In the genomic region with DNA sequence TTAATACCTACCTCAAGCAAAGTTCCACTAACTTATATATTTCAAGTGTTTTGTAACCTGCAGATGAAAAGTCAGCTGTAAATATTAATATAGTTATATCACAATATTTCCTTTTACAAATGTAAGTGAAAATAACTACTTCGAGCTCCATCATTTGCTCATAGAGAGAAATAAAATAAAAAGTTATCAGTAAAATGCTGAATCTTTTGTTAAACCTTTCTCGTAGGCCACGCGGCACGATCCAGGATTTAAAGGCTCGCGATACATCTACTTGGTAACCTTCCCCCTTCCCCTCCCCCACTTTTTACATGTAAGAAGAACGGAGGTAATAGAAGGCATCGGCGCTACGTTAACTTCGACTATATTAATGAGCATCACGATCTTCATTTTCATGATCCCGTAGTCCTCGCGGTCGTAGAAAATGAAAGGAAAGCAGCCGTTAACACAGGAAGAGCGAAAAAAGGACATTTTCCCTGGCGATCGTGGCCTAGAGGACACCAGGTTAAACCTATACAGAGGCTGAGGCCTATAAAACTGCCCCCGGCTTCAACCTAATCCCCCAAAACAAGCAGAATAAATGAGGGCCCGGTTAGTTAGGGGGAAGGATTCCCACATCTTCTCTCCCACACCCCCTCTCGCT, we compare ENCODE assay signal across 8 cellular contexts. TPM values are rescaled to one million over a fixed set of nuclear protein-coding genes. Genes with fewer than 3 reads are reported as not detected.
DNase-seq lines count a peak whose midpoint lies in the region; ATAC-seq and TF ChIP-seq lines count a peak whose summit lies in the region.

No MANE protein-coding gene starts in this region.

- H3K27me3 ChIP-seq in Panc1 (ENCODE audit: control insufficient read depth, insufficient read depth, low read length): no peaks in the 10 kb centered on the region
- H3K27me3 ChIP-seq in mammary epithelial cell (ENCODE audit: insufficient read depth, low read length): no peaks in the 10 kb centered on the region
- no peaks in the 10 kb centered on the region for H3K27me3 ChIP-seq in left lung
- H3K27me3 ChIP-seq in suprapubic skin: no peaks in the 10 kb centered on the region

- under 1% methylated on average over 24 of the region's 24 CpGs for WGBS in mammary epithelial cell (ENCODE audit: low coverage, missing lambda C conversion rate)
- WGBS in suprapubic skin: under 1% methylated on average over 24 of the region's 24 CpGs

- H4K20me1 ChIP-seq in mammary epithelial cell (ENCODE audit: insufficient read depth, low read length): peaks cover 28% of the 10 kb centered on the region

- H3K36me3 Mint-ChIP-seq in HFFc6 (ENCODE audit: low read depth): peaks cover 44% of the 10 kb centered on the region

- peak overlapping the region; percentile 100 for H3K27ac Mint-ChIP-seq in HFFc6

- no peak overlapping the region for H2AFZ ChIP-seq in mammary epithelial cell (ENCODE audit: low read depth, low read length)

- H3K36me3 ChIP-seq in Panc1 (ENCODE audit: control insufficient read depth, insufficient read depth, low read length): peaks cover 34% of the 10 kb centered on the region
- peaks cover 17% of the 10 kb centered on the region for H3K36me3 ChIP-seq in mammary epithelial cell (ENCODE audit: insufficient read depth, low read length)
- H3K36me3 ChIP-seq in left lung: peaks cover 0 to 30% of the 10 kb centered on the region in 2 donors
- H3K36me3 ChIP-seq in suprapubic skin: peaks cover 12% of the 10 kb centered on the region

- H3K4me1 Mint-ChIP-seq in HFFc6 (ENCODE audit: low read depth): peaks cover 45% of the 10 kb centered on the region

- peak overlapping the region; percentile 100 for H3K9ac ChIP-seq in mammary epithelial cell (ENCODE audit: insufficient read depth, low read length)

- no peaks in the 10 kb centered on the region for H3K9me3 ChIP-seq in Panc1 (ENCODE audit: control insufficient read depth, insufficient read depth, low read depth, low read length)
- no peaks in the 10 kb centered on the region for H3K9me3 ChIP-seq in mammary epithelial cell (replicated peaks; ENCODE audit: insufficient read depth, low read length)
- no peaks in the 10 kb centered on the region for H3K9me3 ChIP-seq in left lung
- H3K9me3 ChIP-seq in suprapubic skin: no peaks in the 10 kb centered on the region

- BruUV-seq in Panc1 (replicated peaks; lab: Mats Ljungman, UMichigan) (no TSS peak), mammary epithelial cell (replicated peaks; lab: Mats Ljungman, UMichigan) (TSS peak; percentile 79)

- in situ Hi-C loops in Panc1 (cut with HindIII; ENCODE audit: low pct_unique_long_range_greater_than_20kb, low sequenced_read_pairs): no loop called here
- in situ Hi-C loops in mammary epithelial cell (cut with MboI; ENCODE audit: low sequenced_read_pairs in 2 of 2): no loop called here

- peaks cover 10% of the 10 kb centered on the region for H3K27me3 Mint-ChIP-seq in HFFc6 (ENCODE audit: insufficient read depth)

- H3K79me2 ChIP-seq in mammary epithelial cell (ENCODE audit: insufficient read depth, low read length): peaks cover 56% of the 10 kb centered on the region

- H3K4me2 ChIP-seq in mammary epithelial cell (ENCODE audit: insufficient read depth, low read depth, low read length): peak overlapping the region; percentile 94

- H3K4me3 ChIP-seq in Panc1 (ENCODE audit: low read depth in 2 of 2, low read length in 2 of 2) (peak overlapping the region; percentile 70 to 86), mammary epithelial cell (replicated peaks in 1 of 3; ENCODE audit: insufficient read depth in 1 of 3, low read depth in 2 of 3, low read length in 3 of 3) (peak overlapping the region; percentile 73 to 99 (median 99)), left lung (peak overlapping the region; percentile 64 to 87), suprapubic skin (peak overlapping the region; percentile 70)

- ATAC-seq in Panc1: peak; percentile 37
- peak; percentile 19 for ATAC-seq in left lung
- no peak for ATAC-seq in sciatic nerve

- no peak for TF ChIP-seq EP300 in suprapubic skin (IDR thresholded peaks at IDR 0.05)

- no peak for TF ChIP-seq CTCF in HFFc6 (IDR thresholded peaks at IDR 0.05)
- TF ChIP-seq CTCF in Panc1 (IDR thresholded peaks at IDR 0.05): no peak
- no peak for TF ChIP-seq CTCF in mammary epithelial cell (conservative IDR thresholded peaks at IDR 0.05 in 1 of 2, IDR thresholded peaks at IDR 0.05 in 1 of 2; ENCODE audit: extremely low read depth in 1 of 2, insufficient read depth in 1 of 2, low read depth in 1 of 2, low read length in 2 of 2)
- no peak for TF ChIP-seq CTCF in left lung (IDR thresholded peaks at IDR 0.05)
- TF ChIP-seq CTCF in suprapubic skin (IDR thresholded peaks at IDR 0.05): no peak

- DNase-seq in CD1c-positive myeloid dendritic cell (ENCODE audit: extremely low spot score) (peak; percentile 66), HFFc6 (peak; percentile 28), Panc1 (ENCODE audit: low read depth, low spot score) (no peak), mammary epithelial cell (peak; percentile 49), left lung (no peak), suprapubic skin (ENCODE audit: low spot score in 2 of 2) (no peak), sciatic nerve (ENCODE audit: low spot score) (no peak)
- DNase-seq in effector CD4-positive, alpha-beta T cell: no peak

- peaks cover 22% of the 10 kb centered on the region for H3K4me1 ChIP-seq in Panc1 (ENCODE audit: control insufficient read depth, insufficient read depth, low read length)
- H3K4me1 ChIP-seq in mammary epithelial cell (ENCODE audit: insufficient read depth, low read length): peaks cover 27% of the 10 kb centered on the region
- peaks cover 29 to 50% of the 10 kb centered on the region in 2 donors for H3K4me1 ChIP-seq in left lung
- peaks cover 47% of the 10 kb centered on the region for H3K4me1 ChIP-seq in suprapubic skin

- CTCF ChIA-PET in Panc1 (lab: Charles Lee): no interaction called here
- CTCF ChIA-PET in mammary epithelial cell (lab: Charles Lee; ENCODE audit: low non-redundant PET): no interaction called here

- H3K27ac ChIP-seq in Panc1 (ENCODE audit: low read length) (peak overlapping the region; percentile 94), mammary epithelial cell (ENCODE audit: insufficient read depth, low read depth, low read length) (peak overlapping the region; percentile 98), left lung (peak overlapping the region; percentile 92 to 94), suprapubic skin (peak overlapping the region; percentile 94)

- POLR2A ChIA-PET in Panc1 (lab: Charles Lee): interaction anchor here (0.7 to 0.9 kb wide), 2 partner anchors 14 to 65 kb away, joined by 3 to 4 read pairs; no protein-coding TSS in a partner anchor

- dilution Hi-C loops in mammary epithelial cell (cut with HindIII; ENCODE audit: low sequenced_read_pairs): no loop called here

- H3K4me3 Mint-ChIP-seq in HFFc6: peak overlapping the region; percentile 100

- no peak for TF ChIP-seq POLR2A in suprapubic skin (IDR thresholded peaks at IDR 0.05)

- intact Hi-C loops in Panc1 (cut with micrococcal nuclease; ENCODE audit: unreplicated experiment) (loop anchor here (1.0 kb wide), 1 partner anchor 75 kb away; no protein-coding TSS in a partner anchor), mammary epithelial cell (cut with micrococcal nuclease) (loop anchor here (1.0 to 2.0 kb wide), 3 partner anchors 40 to 188 kb away; partner anchors contain the start of genes CHD8 and SUPT16H), left lung (cut with DNase I) (no loop called here), sciatic nerve (cut with DNase I) (no loop called here)

- 0 out of 2 replicates have a peak, but pooled peaks cover 3% of the 10 kb centered on the region for H3K9me3 Mint-ChIP-seq in HFFc6

RNA-seq across cellular contexts. Expression of gene HNRNPC, which starts 0.5 kb away (rescaled TPM):
- total RNA-seq in HFFc6 (2021; fragmentation: NEBNext Ultra II Directional; extraction: Animal tissue kit (Norgen Biotek cat#: 25700)): 100 to 1,000 TPM; 528 to 684 (median 604) TPM
- 537 TPM for total RNA-seq in Panc1 (2021; ENCODE audit: unreplicated experiment)
- polyA plus RNA-seq in Panc1 (2012; ENCODE audit: insufficient read length): 384 TPM
- total RNA-seq in mammary epithelial cell: 100 to 1,000 TPM; 471 to 576 TPM
- 484 TPM for polyA plus RNA-seq in mammary epithelial cell
- 552 TPM for polyA minus RNA-seq in mammary epithelial cell
- 100 to 1,000 TPM; 377 to 427 TPM for total RNA-seq in left lung
- 100 to 1,000 TPM; 355 to 512 (median 409) TPM for total RNA-seq in suprapubic skin
- 395 TPM for total RNA-seq in sciatic nerve

RNA-seq across cellular contexts. Expression of gene RPGRIP1, which starts 11.2 kb away (rescaled TPM):
- not detected for total RNA-seq in HFFc6 (2021; fragmentation: NEBNext Ultra II Directional; extraction: Animal tissue kit (Norgen Biotek cat#: 25700))
- total RNA-seq in Panc1 (2021; ENCODE audit: unreplicated experiment) (0.28 TPM), mammary epithelial cell (under 1 TPM in 1 of 2 donors, not detected in 1; under 0.01 TPM), left lung (1 to 10 TPM in 1 of 2 donors, under 1 TPM in 1; 0.41 to 1.3 TPM), suprapubic skin (not detected), sciatic nerve (0.45 TPM)
- polyA plus RNA-seq in Panc1 (2012; ENCODE audit: insufficient read length): not detected
- not detected for polyA plus RNA-seq in mammary epithelial cell
- polyA minus RNA-seq in mammary epithelial cell: not detected

Comparison
In these comparisons a context has a peak if more than half of its experiments do, and no peak if none do; other contexts are left out.
1. DNase-seq: peak in CD1c-positive myeloid dendritic cell (single experiment), HFFc6 (single experiment) and mammary epithelial cell (single experiment); none in Panc1 (single experiment), left lung (0 of 2), suprapubic skin (0 of 2), sciatic nerve (single experiment) and effector CD4-positive, alpha-beta T cell (single experiment).
2. intact Hi-C loops: an anchor here in Panc1 (1.0 kb wide) and mammary epithelial cell (1.0 to 2.0 kb wide); none called in left lung and sciatic nerve.
3. Peak in every context shown above with its lines, with median percentiles within 50 percentile points of each other: H3K27ac ChIP-seq and H3K4me3 ChIP-seq.